Comparison of ENCODE assay signal across 28 cellular contexts in the genomic region with DNA sequence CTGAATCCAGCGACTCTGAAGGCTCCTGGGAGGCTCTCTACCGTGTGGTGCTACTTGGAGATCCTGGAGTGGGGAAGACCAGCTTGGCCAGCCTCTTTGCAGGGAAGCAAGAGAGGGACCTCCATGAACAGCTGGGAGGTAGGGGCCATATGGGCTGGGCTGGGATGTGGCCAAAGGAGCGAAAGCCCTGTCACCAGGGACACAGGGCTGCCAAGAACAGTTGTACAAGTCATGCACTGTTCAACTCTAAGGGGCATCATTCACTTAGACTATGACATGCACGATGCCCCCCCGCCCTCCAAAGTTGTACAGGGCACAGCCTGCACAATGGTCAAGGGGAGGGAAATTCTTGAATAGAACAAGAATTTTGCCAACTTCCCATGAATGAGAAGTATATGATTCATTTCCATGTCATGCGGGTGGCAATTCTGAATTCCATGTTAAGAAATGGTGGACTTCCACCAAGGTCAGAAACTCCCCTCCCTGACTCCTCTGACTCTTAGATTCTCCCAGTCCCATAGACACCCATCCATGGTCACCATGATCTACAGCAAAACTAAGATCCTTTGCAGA. TPM values are rescaled to one million over a fixed set of nuclear protein-coding genes. Genes with fewer than 3 reads are reported as not detected.
DNase-seq lines count a peak whose midpoint lies in the region; ATAC-seq and TF ChIP-seq lines count a peak whose summit lies in the region.
"Had no signal": no experiment of that assay in that cellular context is flagged by ENCODE, and none has a peak within 500 bp of the region (broad histone marks: within the 10 kb centered on the region; RNA-seq: fewer than 3 reads in every experiment).

No MANE protein-coding gene starts in this region.

- H3K27ac ChIP-seq in ascending aorta (peak overlapping the region; percentile 79 to 82), left ventricle myocardium inferior (replicated peaks) (peak overlapping the region; percentile 74), uterus (peak overlapping the region; percentile 72 to 77)

- DNase-seq in Right ventricle myocardium superior (no peak), Right ventricle myocardium inferior (ENCODE audit: missing footprints) (no peak), ascending aorta (ENCODE audit: low spot score in 2 of 2) (no peak), left ventricle myocardium inferior (no peak), uterus (no peak)
- DNase-seq: activated CD8-positive, alpha-beta memory T cell treated with anti-CD3 and anti-CD28 coated beads, Interleukin-2, amount 50 U/mL, for 4 hours; Kasumi-1; mesenchymal stem cell; NCI-H1048; NCI-H187; NCI-H526 treated with DMSO at 0.1 percent for 48 hours; RPMI8226; stimulated activated CD4-positive, alpha-beta T cell treated with anti-CD3 and anti-CD28 coated beads, Interleukin-4, amount 100 ng/mL, for 1 hour; T-helper 9 cell had no signal

- H3K36me3 ChIP-seq in ascending aorta (no peaks in the 10 kb centered on the region), left ventricle myocardium inferior (no peaks in the 10 kb centered on the region), uterus (no peaks in the 10 kb centered on the region)

- ATAC-seq in Right ventricle myocardium superior (ENCODE audit: poor library complexity): peak; percentile 8
- no peak for ATAC-seq in Right ventricle myocardium inferior
- ATAC-seq in GM18517 (IDR thresholded peaks at IDR 0.05; ENCODE audit: unreplicated experiment): no peak
- no peak for ATAC-seq in HG02759 (IDR thresholded peaks at IDR 0.05; ENCODE audit: unreplicated experiment)
- ATAC-seq in GM18868 (IDR thresholded peaks at IDR 0.05; ENCODE audit: unreplicated experiment): no peak
- ATAC-seq: activated naive CD4-positive, alpha-beta T cell treated with anti-CD3 and anti-CD28 coated beads, Interleukin-2, amount 50 U/mL, for 72 hours; stimulated activated memory B cell treated with anti-CD40 and anti-IgM and Interleukin-4, amounts not matched to agents 10 μg/mL and 1 μg/mL and 100 μg/mL, for 72 hours; WTC11 had no signal

- TF ChIP-seq POLR2A in uterus (IDR thresholded peaks at IDR 0.05): no peak

- H3K9me3 ChIP-seq in ascending aorta (no peaks in the 10 kb centered on the region), left ventricle myocardium inferior (replicated peaks) (no peaks in the 10 kb centered on the region), uterus (no peaks in the 10 kb centered on the region)

- H3K4me1 ChIP-seq in ascending aorta (peaks cover 0 to 2% of the 10 kb centered on the region in 2 donors), left ventricle myocardium inferior (peaks cover 29% of the 10 kb centered on the region), uterus (peaks cover 0 to 6% of the 10 kb centered on the region in 2 donors)

- H3K27me3 ChIP-seq in ascending aorta (no peaks in the 10 kb centered on the region), left ventricle myocardium inferior (ENCODE audit: low read depth) (peaks cover 53% of the 10 kb centered on the region), uterus (no peaks in the 10 kb centered on the region)

- TF ChIP-seq CTCF in ascending aorta (IDR thresholded peaks at IDR 0.05) (no peak), left ventricle myocardium inferior (IDR thresholded peaks at IDR 0.05; ENCODE audit: borderline replicate concordance) (no peak), uterus (IDR thresholded peaks at IDR 0.05) (no peak)

- H3K4me3 ChIP-seq in ascending aorta (peak overlapping the region in 1 of 2 donors; percentile 82), left ventricle myocardium inferior (peak overlapping the region; percentile 68), uterus (no peak overlapping the region)

- intact Hi-C loops in Right ventricle myocardium superior (cut with DNase I): no loop called here
- intact Hi-C loops in Right ventricle myocardium inferior (cut with DNase I): no loop called here
- intact Hi-C loops in ascending aorta (cut with DNase I): no loop called here
- intact Hi-C loops in left ventricle myocardium inferior (cut with micrococcal nuclease): no loop called here
- intact Hi-C loops in uterus (cut with DNase I; ENCODE audit: low total_unique reads): no loop called here

RNA-seq across cellular contexts. Expression of a gene that starts 1.6 kb away (rescaled TPM):
- total RNA-seq in Right ventricle myocardium superior: 1.5 TPM
- 2.4 TPM for total RNA-seq in Right ventricle myocardium inferior
- 31.0 TPM for total RNA-seq in ascending aorta
- 1.5 TPM for total RNA-seq in left ventricle myocardium inferior
- total RNA-seq in uterus: 10 to 100 TPM in 2 of 4 donors, 1 to 10 TPM in 1, under 1 TPM in 1; 0.59 to 12.1 (median 8.7) TPM
- total RNA-seq: A673; activated naive CD4-positive, alpha-beta T cell treated with anti-CD3 and anti-CD28 coated beads, Interleukin-2, amount 50 U/mL, for 72 hours; astrocyte; B cell; chondrocyte; fibroblast of lung; H1; renal cortical epithelial cell; WTC11 had no signal

RNA-seq across cellular contexts. Expression of a gene that starts 1.8 kb away (rescaled TPM):
- total RNA-seq in Right ventricle myocardium superior (not detected), Right ventricle myocardium inferior (not detected), ascending aorta (not detected), left ventricle myocardium inferior (not detected), uterus (1 to 10 TPM in 1 of 4 donors, not detected in 3; 3.2 TPM)
- total RNA-seq: A673; activated naive CD4-positive, alpha-beta T cell treated with anti-CD3 and anti-CD28 coated beads, Interleukin-2, amount 50 U/mL, for 72 hours; astrocyte; B cell; chondrocyte; fibroblast of lung; H1; renal cortical epithelial cell; urinary bladder; WTC11 had no signal

RNA-seq across cellular contexts. Expression of a gene that starts 36.3 kb away (rescaled TPM):
- total RNA-seq in Right ventricle myocardium superior (not detected), Right ventricle myocardium inferior (not detected), ascending aorta (not detected), left ventricle myocardium inferior (not detected), uterus (not detected)
- total RNA-seq: A673; activated naive CD4-positive, alpha-beta T cell treated with anti-CD3 and anti-CD28 coated beads, Interleukin-2, amount 50 U/mL, for 72 hours; astrocyte; B cell; chondrocyte; fibroblast of lung; H1; renal cortical epithelial cell; urinary bladder; WTC11 had no signal

RNA-seq across cellular contexts. Expression of a gene that starts 37.5 kb away (rescaled TPM):
- total RNA-seq in Right ventricle myocardium superior (40.9 TPM), Right ventricle myocardium inferior (46.7 TPM), ascending aorta (84.9 TPM), left ventricle myocardium inferior (39.0 TPM), uterus (100 to 1,000 TPM in 1 of 4 donors, 10 to 100 TPM in 3; 40.7 to 147 (median 56.0) TPM)
